In genomic region chr1:151459331-151460046, GRCh38 we compare ENCODE assay signal across 8 cellular contexts. TPM values are rescaled to one million over a fixed set of nuclear protein-coding genes. Genes with fewer than 3 reads are reported as not detected.
DNase-seq lines count a peak whose midpoint lies in the region; ATAC-seq, FAIRE-seq and TF ChIP-seq lines count a peak whose summit lies in the region.

Gene POGZ (minus strand): TSS chr1:151459494. CDS start chr1:151442204, 17,290 bp downstream.

- peaks cover 2% of the 10 kb centered on the region for H3K9me3 Mint-ChIP-seq in activated CD4-positive, alpha-beta T cell treated with anti-CD3 and anti-CD28 coated beads, Interleukin-2, amount 10 ng/mL, durations not matched to agents 7 days and 5 days

- TF ChIP-seq CTCF in AG09309 (IDR thresholded peaks at IDR 0.05; ENCODE audit: control insufficient read depth, insufficient read depth, low read depth, low read length, missing control alignments) (no peak), coronary artery (IDR thresholded peaks at IDR 0.05) (no peak)

- H3K4me3 Mint-ChIP-seq in activated CD4-positive, alpha-beta T cell treated with anti-CD3 and anti-CD28 coated beads, Interleukin-2, amount 10 ng/mL, durations not matched to agents 7 days and 5 days: peak within 1 kb of the TSS; percentile 86

- H3K4me1 Mint-ChIP-seq in activated CD4-positive, alpha-beta T cell treated with anti-CD3 and anti-CD28 coated beads, Interleukin-2, amount 10 ng/mL, durations not matched to agents 7 days and 5 days: peaks cover 37% of the 10 kb centered on the region

- ATAC-seq in HG03520 (IDR thresholded peaks at IDR 0.05; ENCODE audit: unreplicated experiment): peak; percentile 70
- peak; percentile 89 for ATAC-seq in left colon

- DNase-seq in AG09309 (ENCODE audit: low read depth) (peak; percentile 94), GM19239 (ENCODE audit: insufficient read length, low spot score) (peak; percentile 87), NCI-H748 (lab: John Stamatoyannopoulos, UW; ENCODE audit: unreplicated experiment) (peak; percentile 98), coronary artery (ENCODE audit: low spot score) (peak; percentile 98), left colon (peak; percentile 96 to 97)
- DNase-seq in activated CD4-positive, alpha-beta T cell treated with anti-CD3 and anti-CD28 coated beads, Interleukin-2, amount 10 ng/mL, durations not matched to agents 7 days and 5 days: peak; percentile 94
- peak; percentile 89 to 93 for DNase-seq in stimulated activated CD4-positive, alpha-beta T cell treated with anti-CD3 and anti-CD28 coated beads, Interleukin-1b, Interleukin-23, amount 100 ng/mL, for 4 hours (ENCODE audit: low read depth in 2 of 2)

- peak; percentile 78 for FAIRE-seq in GM19239 (lab: Jason Lieb, UNC)

- H3K27me3 Mint-ChIP-seq in activated CD4-positive, alpha-beta T cell treated with anti-CD3 and anti-CD28 coated beads, Interleukin-2, amount 10 ng/mL, durations not matched to agents 7 days and 5 days: peaks cover 16% of the 10 kb centered on the region

- peak within 1 kb of the TSS; percentile 93 to 100 for H3K27ac ChIP-seq in coronary artery

- intact Hi-C loops in left colon (cut with DNase I, micrococcal nuclease): no loop called here

- CTCF ChIA-PET in activated CD4-positive, alpha-beta T cell treated with anti-CD3 and anti-CD28 coated beads, Interleukin-2, amount 10 ng/mL, durations not matched to agents 7 days and 5 days (lab: Charles Lee): no interaction called here

- peak within 1 kb of the TSS; percentile 75 for H3K4me3 ChIP-seq in AG09309 (ENCODE audit: control insufficient read depth, low read depth, low read length)
- peak within 1 kb of the TSS; percentile 91 for H3K4me3 ChIP-seq in coronary artery

- H3K36me3 Mint-ChIP-seq in activated CD4-positive, alpha-beta T cell treated with anti-CD3 and anti-CD28 coated beads, Interleukin-2, amount 10 ng/mL, durations not matched to agents 7 days and 5 days (ENCODE audit: low read depth): peaks cover 7% of the 10 kb centered on the region

- peak within 1 kb of the TSS; percentile 97 for H3K27ac Mint-ChIP-seq in activated CD4-positive, alpha-beta T cell treated with anti-CD3 and anti-CD28 coated beads, Interleukin-2, amount 10 ng/mL, durations not matched to agents 7 days and 5 days

- POLR2A ChIA-PET in activated CD4-positive, alpha-beta T cell treated with anti-CD3 and anti-CD28 coated beads, Interleukin-2, amount 10 ng/mL, durations not matched to agents 7 days and 5 days (lab: Charles Lee): no interaction called here

RNA-seq across cellular contexts. Expression of gene POGZ, which starts in this region (rescaled TPM):
- 10 to 100 TPM; 82.8 to 85.5 TPM for total RNA-seq in activated CD4-positive, alpha-beta T cell treated with anti-CD3 and anti-CD28 coated beads, Interleukin-2, amount 10 ng/mL, durations not matched to agents 7 days and 5 days
- total RNA-seq in left colon: 10 to 100 TPM; 55.4 to 70.9 TPM

Comparison
In these comparisons a context has a peak if more than half of its experiments do, and no peak if none do; other contexts are left out.
1. Peak in every context shown above with its lines: DNase-seq, ATAC-seq, H3K4me3 ChIP-seq and H3K27ac ChIP-seq.